Comparison of ENCODE assay signal across 1 cellular context in the genomic region with DNA sequence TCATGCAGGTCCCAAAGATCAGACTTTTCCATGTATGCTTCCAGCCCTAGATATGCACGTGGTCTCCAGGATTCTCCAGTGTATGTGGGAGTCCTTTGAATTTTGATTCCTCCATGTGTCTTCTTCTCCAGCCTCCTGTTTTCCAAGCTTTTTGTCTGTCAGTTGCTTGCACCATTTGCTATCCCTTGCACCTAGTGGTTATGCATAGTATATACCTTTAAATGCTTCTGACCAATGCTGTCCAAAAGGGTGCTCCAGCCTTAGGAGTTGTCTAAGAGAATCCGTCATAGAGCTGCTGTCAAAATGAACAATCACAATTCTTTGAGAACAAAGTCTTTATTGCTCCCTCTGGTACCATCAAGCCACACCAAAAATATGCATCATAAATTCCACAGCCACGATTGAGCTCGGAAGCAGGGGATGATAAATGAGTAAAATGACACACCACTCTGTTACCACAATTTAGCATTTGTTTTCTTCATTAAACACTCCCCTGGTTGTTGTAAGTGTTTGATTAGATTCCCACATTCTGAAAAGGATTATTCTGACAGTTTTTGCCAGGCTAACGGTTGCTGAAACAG.
TF ChIP-seq lines count a peak whose summit lies in the region.

No MANE protein-coding gene starts in this region.

TF ChIP-seq in HepG2, 621 proteins besides CTCF, POLR2A, EP300 and RAD21 (continued from another document):
- TF ChIP-seq, protein P1, sequence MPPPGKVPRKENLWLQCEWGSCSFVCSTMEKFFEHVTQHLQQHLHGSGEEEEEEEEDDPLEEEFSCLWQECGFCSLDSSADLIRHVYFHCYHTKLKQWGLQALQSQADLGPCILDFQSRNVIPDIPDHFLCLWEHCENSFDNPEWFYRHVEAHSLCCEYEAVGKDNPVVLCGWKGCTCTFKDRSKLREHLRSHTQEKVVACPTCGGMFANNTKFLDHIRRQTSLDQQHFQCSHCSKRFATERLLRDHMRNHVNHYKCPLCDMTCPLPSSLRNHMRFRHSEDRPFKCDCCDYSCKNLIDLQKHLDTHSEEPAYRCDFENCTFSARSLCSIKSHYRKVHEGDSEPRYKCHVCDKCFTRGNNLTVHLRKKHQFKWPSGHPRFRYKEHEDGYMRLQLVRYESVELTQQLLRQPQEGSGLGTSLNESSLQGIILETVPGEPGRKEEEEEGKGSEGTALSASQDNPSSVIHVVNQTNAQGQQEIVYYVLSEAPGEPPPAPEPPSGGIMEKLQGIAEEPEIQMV (CRISPR knock-in tag; IDR thresholded peaks at IDR 0.05; ENCODE audit: low read depth) = no peak
- TF ChIP-seq MTA3 (CRISPR knock-in tag; IDR thresholded peaks at IDR 0.05) = no peak
- TF ChIP-seq ELF3 (CRISPR knock-in tag; IDR thresholded peaks at IDR 0.05) = no peak
- no peak for TF ChIP-seq ZNF615 (CRISPR knock-in tag; IDR thresholded peaks at IDR 0.05; ENCODE audit: borderline replicate concordance)
